In genomic region chr7:69438584-69438983, GRCh38 we compare ENCODE assay signal across 14 cellular contexts.
"Had no signal": no experiment of that assay in that cellular context is flagged by ENCODE, and none has a peak within 500 bp of the region (broad histone marks: within the 10 kb centered on the region; RNA-seq: fewer than 3 reads in every experiment).

No MANE protein-coding gene starts in this region.

- H3K36me3 ChIP-seq: ovary, SJSA1, transverse colon had no signal

- H3K27me3 ChIP-seq: ovary, SJSA1, transverse colon had no signal

- DNase-seq: activated CD4-positive, alpha-beta memory T cell treated with anti-CD3 and anti-CD28 coated beads for 36 hours; activated naive CD8-positive, alpha-beta T cell treated with anti-CD3 and anti-CD28 coated beads, Interleukin-2, amount 10 ng/mL, durations not matched to agents 7 days and 5 days; activated T-cell treated with anti-CD3 and anti-CD28 coated beads, Interleukin-2, amount 50 U/mL, for 72 hours; aorta; effector CD4-positive, alpha-beta T cell; hippocampal formation; kidney glomerular epithelial cell; mucosa of descending colon; nephron progenitor cell; ovary; SW 1271; transverse colon had no signal

- H3K4me1 ChIP-seq: SJSA1 had no signal

- H3K27ac ChIP-seq: ovary, SJSA1, transverse colon had no signal

- ATAC-seq: activated T-cell treated with anti-CD3 and anti-CD28 coated beads, Interleukin-2, amount 50 U/mL, for 72 hours; mucosa of descending colon had no signal

- H3K4me3 ChIP-seq: lung, mucosa of descending colon, ovary, SJSA1, transverse colon had no signal

- H3K9me3 ChIP-seq: ovary, SJSA1, transverse colon had no signal
